Comparison of ENCODE assay signal across 15 cellular contexts in genomic region chr1:9658186-9658585, GRCh38. TPM values are rescaled to one million over a fixed set of nuclear protein-coding genes. Genes with fewer than 3 reads are reported as not detected.
DNase-seq lines count a peak whose midpoint lies in the region; ATAC-seq lines count a peak whose summit lies in the region.
"Had no signal": no experiment of that assay in that cellular context is flagged by ENCODE, and none has a peak within 500 bp of the region (broad histone marks: within the 10 kb centered on the region; RNA-seq: fewer than 3 reads in every experiment).

No MANE protein-coding gene starts in this region.

- no peak overlapping the region for H3K4me2 ChIP-seq in Karpas-422 (ENCODE audit: low read depth, low read length, poor library complexity, severe bottlenecking)
- H3K4me2 ChIP-seq: SK-N-SH had no signal

- no peak for DNase-seq in activated T-cell treated with anti-CD3 and anti-CD28 coated beads, Interleukin-2, amount 50 U/mL, for 4 hours
- DNase-seq in activated T-cell treated with anti-CD3 and anti-CD28 coated beads for 4 hours, result no peak
- DNase-seq in Karpas-422, result no peak
- DNase-seq in activated naive CD8-positive, alpha-beta T cell treated with anti-CD3 and anti-CD28 coated beads for 36 hours, result peak; percentile 53
- DNase-seq in hepatic stellate cell (ENCODE audit: low spot score), result no peak
- DNase-seq: caudate nucleus, gastrocnemius medialis, KBM-7, NCI-H2227 treated with DMSO at 0.1 percent for 48 hours, SK-N-SH, WERI-Rb-1 had no signal

- H3K27me3 Mint-ChIP-seq in activated T-cell treated with anti-CD3 and anti-CD28 coated beads, Interleukin-2, amount 50 U/mL, for 4 hours (ENCODE audit: low read depth), result no peaks in the 10 kb centered on the region
- no peaks in the 10 kb centered on the region for H3K27me3 Mint-ChIP-seq in activated naive CD8-positive, alpha-beta T cell treated with anti-CD3 and anti-CD28 coated beads for 36 hours
- H3K27me3 Mint-ChIP-seq in stimulated activated memory B cell treated with anti-CD40 and anti-IgM and Interleukin-4, amounts not matched to agents 10 μg/mL and 1 μg/mL and 100 μg/mL, for 72 hours, result no peaks in the 10 kb centered on the region

- no peaks in the 10 kb centered on the region for H3K9me3 Mint-ChIP-seq in activated T-cell treated with anti-CD3 and anti-CD28 coated beads, Interleukin-2, amount 50 U/mL, for 4 hours
- no peaks in the 10 kb centered on the region for H3K9me3 Mint-ChIP-seq in activated naive CD8-positive, alpha-beta T cell treated with anti-CD3 and anti-CD28 coated beads for 36 hours
- no peaks in the 10 kb centered on the region for H3K9me3 Mint-ChIP-seq in stimulated activated memory B cell treated with anti-CD40 and anti-IgM and Interleukin-4, amounts not matched to agents 10 μg/mL and 1 μg/mL and 100 μg/mL, for 72 hours

- no peaks in the 10 kb centered on the region for H3K27me3 ChIP-seq in Karpas-422 (ENCODE audit: low read length)
- H3K27me3 ChIP-seq: right atrium auricular region had no signal

- peaks cover 62% of the 10 kb centered on the region for H3K79me2 ChIP-seq in Karpas-422 (ENCODE audit: low read length)

- no peak for ATAC-seq in activated T-cell treated with anti-CD3 and anti-CD28 coated beads, Interleukin-2, amount 50 U/mL, for 4 hours
- peak; percentile 34 for ATAC-seq in stimulated activated memory B cell treated with anti-CD40 and anti-IgM and Interleukin-4, amounts not matched to agents 10 μg/mL and 1 μg/mL and 100 μg/mL, for 72 hours
- no peak for ATAC-seq in GM21390 (IDR thresholded peaks at IDR 0.05; ENCODE audit: unreplicated experiment)
- no peak for ATAC-seq in GM18502 (IDR thresholded peaks at IDR 0.05; ENCODE audit: poor library complexity, unreplicated experiment)
- ATAC-seq: gastrocnemius medialis had no signal

- no peaks in the 10 kb centered on the region for H3K36me3 ChIP-seq in Karpas-422 (ENCODE audit: insufficient read depth, low read length)
- H3K36me3 ChIP-seq: gastrocnemius medialis, right atrium auricular region, WERI-Rb-1 had no signal

- no peaks in the 10 kb centered on the region for H3K9me2 ChIP-seq in Karpas-422 (replicated peaks; ENCODE audit: insufficient read depth, low read length)
- H3K9me2 ChIP-seq: SK-N-SH had no signal

- peaks cover 50% of the 10 kb centered on the region for H3K4me1 ChIP-seq in Karpas-422 (ENCODE audit: low read length)
- H3K4me1 ChIP-seq: gastrocnemius medialis, right atrium auricular region had no signal

- H4K20me1 ChIP-seq in Karpas-422 (ENCODE audit: insufficient read depth, low read depth, low read length), result no peaks in the 10 kb centered on the region

- H3K4me3 Mint-ChIP-seq in activated T-cell treated with anti-CD3 and anti-CD28 coated beads, Interleukin-2, amount 50 U/mL, for 4 hours, result peak overlapping the region; percentile 55
- H3K4me3 Mint-ChIP-seq in activated naive CD8-positive, alpha-beta T cell treated with anti-CD3 and anti-CD28 coated beads for 36 hours, result peak overlapping the region; percentile 72
- H3K4me3 Mint-ChIP-seq in stimulated activated memory B cell treated with anti-CD40 and anti-IgM and Interleukin-4, amounts not matched to agents 10 μg/mL and 1 μg/mL and 100 μg/mL, for 72 hours, result peak overlapping the region; percentile 74

- H3K36me3 Mint-ChIP-seq in activated T-cell treated with anti-CD3 and anti-CD28 coated beads, Interleukin-2, amount 50 U/mL, for 4 hours (ENCODE audit: insufficient read depth), result peaks cover 23% of the 10 kb centered on the region
- H3K36me3 Mint-ChIP-seq in activated naive CD8-positive, alpha-beta T cell treated with anti-CD3 and anti-CD28 coated beads for 36 hours, result peaks cover 59% of the 10 kb centered on the region
- peaks cover 42% of the 10 kb centered on the region for H3K36me3 Mint-ChIP-seq in stimulated activated memory B cell treated with anti-CD40 and anti-IgM and Interleukin-4, amounts not matched to agents 10 μg/mL and 1 μg/mL and 100 μg/mL, for 72 hours

- peak overlapping the region; percentile 99 for H3K27ac Mint-ChIP-seq in activated naive CD8-positive, alpha-beta T cell treated with anti-CD3 and anti-CD28 coated beads for 36 hours
- peak overlapping the region; percentile 90 for H3K27ac Mint-ChIP-seq in stimulated activated memory B cell treated with anti-CD40 and anti-IgM and Interleukin-4, amounts not matched to agents 10 μg/mL and 1 μg/mL and 100 μg/mL, for 72 hours

- H3K27ac ChIP-seq in Karpas-422 (ENCODE audit: low read length), result peak overlapping the region; percentile 95
- H3K27ac ChIP-seq: gastrocnemius medialis, right atrium auricular region, WERI-Rb-1 had no signal

- no peak overlapping the region for H2AFZ ChIP-seq in Karpas-422 (ENCODE audit: low read length)

- peaks cover 82% of the 10 kb centered on the region for H3K4me1 Mint-ChIP-seq in activated T-cell treated with anti-CD3 and anti-CD28 coated beads, Interleukin-2, amount 50 U/mL, for 4 hours (ENCODE audit: low read depth)
- peaks cover 80% of the 10 kb centered on the region for H3K4me1 Mint-ChIP-seq in activated naive CD8-positive, alpha-beta T cell treated with anti-CD3 and anti-CD28 coated beads for 36 hours
- peaks cover 95% of the 10 kb centered on the region for H3K4me1 Mint-ChIP-seq in stimulated activated memory B cell treated with anti-CD40 and anti-IgM and Interleukin-4, amounts not matched to agents 10 μg/mL and 1 μg/mL and 100 μg/mL, for 72 hours

- H3K4me3 ChIP-seq in Karpas-422 (ENCODE audit: low read length), result no peak overlapping the region
- H3K4me3 ChIP-seq: gastrocnemius medialis, right atrium auricular region had no signal

- no peaks in the 10 kb centered on the region for H3K9me3 ChIP-seq in Karpas-422 (ENCODE audit: low read length)
- H3K9me3 ChIP-seq: gastrocnemius medialis, right atrium auricular region, SK-N-SH had no signal

- H3K9ac ChIP-seq in Karpas-422 (ENCODE audit: low read length), result no peak overlapping the region
- H3K9ac ChIP-seq: SK-N-SH had no signal

RNA-seq across cellular contexts. Expression of gene PIK3CD, which starts 6.7 kb away (rescaled TPM):
- 100 to 1,000 TPM in 1 of 3 donors, 10 to 100 TPM in 2; 97.6 to 123 (median 99.2) TPM for total RNA-seq in activated T-cell treated with anti-CD3 and anti-CD28 coated beads, Interleukin-2, amount 50 U/mL, for 4 hours
- 30.5 and 43.5 TPM in 2 replicates for total RNA-seq in Karpas-422 (2014; rRNA removed; shearing (Covaris generic); ENCODE audit: low replicate concordance)
- total RNA-seq in activated naive CD8-positive, alpha-beta T cell treated with anti-CD3 and anti-CD28 coated beads for 36 hours, result 100 to 1,000 TPM; 131 to 134 TPM
